Comparison of ENCODE assay signal across 4 cellular contexts in genomic region chr21:42999152-42999551, GRCh38. TPM values are rescaled to one million over a fixed set of nuclear protein-coding genes. Genes with fewer than 3 reads are reported as not detected.
A peak's percentile ranks its signal among the peaks of the same experiment; 100 is the strongest.
DNase-seq lines count a peak whose midpoint lies in the region; ATAC-seq and TF ChIP-seq lines count a peak whose summit lies in the region.
"Not testable (repeated sequence)": the region's sequence is repeated elsewhere in the genome, so short reads cannot be mapped to it uniquely, and the experiment has no call there.

No MANE protein-coding gene starts in this region.

- H4K91ac ChIP-seq in IMR-90 (ENCODE audit: insufficient read depth, low read depth, low read length) = not testable (repeated sequence)

- not testable (repeated sequence) for H3K23ac ChIP-seq in IMR-90 (ENCODE audit: low read depth, low read length); mesendoderm (ENCODE audit: low read length)

- H4K5ac ChIP-seq in IMR-90 (ENCODE audit: low read depth, low read length); mesendoderm (ENCODE audit: low read length): not testable (repeated sequence)

- not testable (repeated sequence) for H3K4me1 ChIP-seq in IMR-90 (ENCODE audit: control insufficient read depth, insufficient read depth, low read length); mesendoderm (ENCODE audit: control insufficient read depth, low read depth, low read length)

- CTCF ChIA-PET in IMR-90 (lab: Yijun Ruan, JAX) = not testable (repeated sequence)

- not testable (repeated sequence) for H3K36me3 ChIP-seq in IMR-90 (ENCODE audit: control insufficient read depth, insufficient read depth, low read length); SK-N-MC (ENCODE audit: insufficient read depth, low read length); mesendoderm (ENCODE audit: control insufficient read depth, insufficient read depth, low read length)

- TF ChIP-seq CTCF in IMR-90 (conservative IDR thresholded peaks at IDR 0.05; ENCODE audit: low read depth, low read length) = not testable (repeated sequence)

- H3K4ac ChIP-seq in IMR-90 (ENCODE audit: low read depth, low read length); mesendoderm (ENCODE audit: low read depth, low read length): not testable (repeated sequence)

- 0 out of 2 replicates have a peak overlapping the region, but pooled peaks have one; percentile 43 for H2AK5ac ChIP-seq in IMR-90 (ENCODE audit: low read depth, low read length)
- not testable (repeated sequence) for H2AK5ac ChIP-seq in mesendoderm (ENCODE audit: low read length)

- intact Hi-C loops in IMR-90 (cut with micrococcal nuclease) = not testable (repeated sequence)

- POLR2A ChIA-PET in IMR-90 (lab: Charles Lee; ENCODE audit: unreplicated experiment) = not testable (repeated sequence)

- in situ Hi-C loops in IMR-90 (cut with MboI; ENCODE audit: low sequenced_read_pairs) = not testable (repeated sequence)

- H4K20me1 ChIP-seq in IMR-90 (ENCODE audit: insufficient read depth, low read length) = not testable (repeated sequence)

- dilution Hi-C loops in IMR-90 (cut with HindIII; ENCODE audit: low sequenced_read_pairs, unreplicated experiment) = not testable (repeated sequence)

- H3K18ac ChIP-seq in IMR-90 (ENCODE audit: low read depth, low read length); mesendoderm (ENCODE audit: low read length): not testable (repeated sequence)

- TF ChIP-seq RAD21 in IMR-90 (IDR thresholded peaks at IDR 0.05; ENCODE audit: low read length) = not testable (repeated sequence)

- H3K79me1 ChIP-seq in IMR-90 (ENCODE audit: low read depth in 1 of 2, low read length in 2 of 2) = peaks cover 42 to 73% of the 10 kb centered on the region in 2 experiments
- H3K79me1 ChIP-seq in mesendoderm (ENCODE audit: low read length) = not testable (repeated sequence)

- ATAC-seq in IMR-90 (ENCODE audit: low read depth) = not testable (repeated sequence)

- H4K8ac ChIP-seq in IMR-90 (ENCODE audit: low read depth in 2 of 2, low read length in 2 of 2); mesendoderm (ENCODE audit: low read depth, low read length): not testable (repeated sequence)

- H3K27ac ChIP-seq in IMR-90 (ENCODE audit: insufficient read depth, low read length); mesendoderm (ENCODE audit: low read depth, low read length): not testable (repeated sequence)
- peak overlapping the region; percentile 79 for H3K27ac ChIP-seq in SK-N-MC

- DNase-seq in ELF-1 (ENCODE audit: low read depth, low spot score) (peak; percentile 15), SK-N-MC (ENCODE audit: low read depth, low spot score) (peak; percentile 85), mesendoderm (peak; percentile 31)
- not testable (repeated sequence) for DNase-seq in IMR-90

- H3K27me3 ChIP-seq in IMR-90 (ENCODE audit: control insufficient read depth, insufficient read depth, low read length); mesendoderm (ENCODE audit: insufficient read depth, low read length, poor library complexity): not testable (repeated sequence)

- BruUV-seq in IMR-90 (replicated peaks; lab: Mats Ljungman, UMichigan) = not testable (repeated sequence)

- not testable (repeated sequence) for H2BK5ac ChIP-seq in IMR-90 (ENCODE audit: low read depth, low read length, poor library complexity, severe bottlenecking); mesendoderm (ENCODE audit: low read length)

- H2BK15ac ChIP-seq in IMR-90 (ENCODE audit: low read depth, low read length); mesendoderm (replicated peaks; ENCODE audit: low read depth): not testable (repeated sequence)

- not testable (repeated sequence) for H2AFZ ChIP-seq in IMR-90 (replicated peaks; ENCODE audit: low read length, poor library complexity)

- H2AK9ac ChIP-seq in IMR-90 (replicated peaks; ENCODE audit: low read depth, low read length, poor library complexity) = not testable (repeated sequence)

- not testable (repeated sequence) for H3K56ac ChIP-seq in IMR-90 (ENCODE audit: extremely low read depth, insufficient read depth, low read length); mesendoderm (ENCODE audit: low read length)

- H2BK120ac ChIP-seq in IMR-90 (ENCODE audit: low read depth, low read length); mesendoderm (ENCODE audit: low read depth, low read length): not testable (repeated sequence)

- not testable (repeated sequence) for H2BK20ac ChIP-seq in IMR-90 (ENCODE audit: low read depth, low read length)

- 100% methylated on average over 1 of the region's 2 CpGs; no CpG with 5 or more reads in 1 of the 2 experiments for WGBS in IMR-90 (ENCODE audit: extremely low coverage in 2 of 2, insufficient read length in 1 of 2), 2 experiments
- no CpG with 5 or more reads among the region's 2 CpGs for WGBS in mesendoderm (ENCODE audit: extremely low coverage, insufficient coverage, low lambda C conversion rate)

- H3K14ac ChIP-seq in IMR-90 (replicated peaks; ENCODE audit: low read depth, low read length) = not testable (repeated sequence)

- peaks cover 13% of the 10 kb centered on the region for H3K9me1 ChIP-seq in IMR-90 (ENCODE audit: insufficient read depth, low read length)

- H3K9ac ChIP-seq in IMR-90 (ENCODE audit: low read depth, low read length); SK-N-MC (ENCODE audit: insufficient read length); mesendoderm (ENCODE audit: low read length): not testable (repeated sequence)

- not testable (repeated sequence) for TF ChIP-seq POLR2A in IMR-90 (IDR thresholded peaks at IDR 0.05; ENCODE audit: low read depth, low read length)

- H3K9me3 ChIP-seq in IMR-90 (ENCODE audit: control insufficient read depth, insufficient read depth, low read length); SK-N-MC (ENCODE audit: low read depth, low read length): not testable (repeated sequence)

- H3K4me2 ChIP-seq in IMR-90 (ENCODE audit: low read depth, low read length); mesendoderm (ENCODE audit: low read length): not testable (repeated sequence)

- H3K4me3 ChIP-seq in IMR-90 (ENCODE audit: insufficient read depth, low read depth, low read length); SK-N-MC; mesendoderm (ENCODE audit: low read length): not testable (repeated sequence)

- not testable (repeated sequence) for H3K79me2 ChIP-seq in mesendoderm (ENCODE audit: control insufficient read depth, insufficient read depth, low read length)

RNA-seq across cellular contexts. Expression of gene PKNOX1, which starts 24.8 kb away (rescaled TPM):
- 35.0 and 48.3 TPM in 2 replicates for total RNA-seq in IMR-90 (2012; rRNA removed)
- polyA plus RNA-seq in IMR-90 (2012; rRNA removed) = 51.5 and 61.0 TPM in 2 replicates
- polyA plus RNA-seq in IMR-90 (2012; cell fraction: cytosol; rRNA removed) = 12.0 and 47.8 TPM in 2 replicates
- polyA plus RNA-seq in IMR-90 (2012; cell fraction: nucleus; rRNA removed; ENCODE audit: low replicate concordance) = 46.2 and 70.3 TPM in 2 replicates
- polyA plus RNA-seq in mesendoderm (2013, experiment 1 of 2) = 9.7 TPM
- 9.7 TPM for polyA plus RNA-seq in mesendoderm (2013, experiment 2 of 2)
